ENCODE assay signal across 13 cellular contexts in the genomic region with DNA sequence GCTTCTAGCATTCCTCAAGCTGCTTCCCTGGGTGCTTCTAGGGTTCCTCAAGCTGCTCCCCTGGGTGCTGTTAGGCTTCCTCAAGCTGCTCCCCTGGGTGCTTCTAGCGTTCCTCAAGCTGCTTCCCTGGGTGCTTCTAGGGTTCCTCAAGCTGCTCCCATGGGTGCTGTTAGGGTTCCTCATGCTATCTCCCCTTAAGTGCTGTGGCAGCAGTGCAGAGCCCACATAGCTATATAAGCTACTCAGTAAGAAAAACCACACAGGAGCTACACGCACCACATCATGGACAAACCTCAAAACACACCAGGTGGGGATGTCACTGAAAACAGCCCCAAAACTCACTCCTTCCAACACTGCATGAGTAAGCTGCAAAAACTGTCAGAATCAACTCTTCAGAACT. TPM values are rescaled to one million over a fixed set of nuclear protein-coding genes. Genes with fewer than 3 reads are reported as not detected.
A peak's percentile ranks its signal among the peaks of the same experiment; 100 is the strongest.
DNase-seq lines count a peak whose midpoint lies in the region; ATAC-seq lines count a peak whose summit lies in the region.
"Had no signal": no experiment of that assay in that cellular context is flagged by ENCODE, and none has a peak within 500 bp of the region (broad histone marks: within the 10 kb centered on the region; RNA-seq: fewer than 3 reads in every experiment).

No MANE protein-coding gene starts in this region.

- no peak overlapping the region for H2BK15ac ChIP-seq in neuronal stem cell (ENCODE audit: low read length)

- POLR2A ChIA-PET in activated CD4-positive, alpha-beta T cell treated with anti-CD3 and anti-CD28 coated beads for 36 hours (lab: Charles Lee) = interaction anchor here (0.5 to 1.7 kb wide), 3 partner anchors 9 to 275 kb away, joined by 3 to 4 read pairs (median 3); no protein-coding TSS in a partner anchor
- POLR2A ChIA-PET in CD4-positive, alpha-beta memory T cell (lab: Charles Lee; ENCODE audit: partially characterized antibody) = interaction anchor here (1.1 to 2.4 kb wide), 5 partner anchors 8 to 139 kb away, joined by 3 to 9 read pairs (median 3); a partner anchor contains a TSS
- POLR2A ChIA-PET in activated CD4-positive, alpha-beta memory T cell treated with anti-CD3 and anti-CD28 coated beads for 36 hours (lab: Charles Lee) = interaction anchor here (1.2 to 1.6 kb wide), 2 partner anchors 29 to 34 kb away, joined by 4 read pairs; no protein-coding TSS in a partner anchor

- H3K9me3 Mint-ChIP-seq in activated CD4-positive, alpha-beta T cell treated with anti-CD3 and anti-CD28 coated beads for 36 hours (ENCODE audit: low read depth) = no peaks in the 10 kb centered on the region
- no peaks in the 10 kb centered on the region for H3K9me3 Mint-ChIP-seq in CD4-positive, alpha-beta memory T cell
- no peaks in the 10 kb centered on the region for H3K9me3 Mint-ChIP-seq in activated CD4-positive, alpha-beta memory T cell treated with anti-CD3 and anti-CD28 coated beads for 36 hours
- peaks cover 2% of the 10 kb centered on the region for H3K9me3 Mint-ChIP-seq in memory B cell

- no peak overlapping the region for H3K9ac ChIP-seq in neuronal stem cell (ENCODE audit: low read depth, low read length, poor library complexity)

- H3K4ac ChIP-seq in neuronal stem cell (ENCODE audit: low read length) = no peak overlapping the region

- no peak overlapping the region for H3K4me3 ChIP-seq in CD4-positive, alpha-beta memory T cell (ENCODE audit: low read length in 2 of 2)
- H3K4me3 ChIP-seq in neuronal stem cell (ENCODE audit: low read length in 2 of 2) = no peak overlapping the region
- H3K4me3 ChIP-seq: hepatocyte, MG63 had no signal

- no peaks in the 10 kb centered on the region for H3K9me3 ChIP-seq in CD4-positive, alpha-beta memory T cell (ENCODE audit: control insufficient read depth in 1 of 2, low read length in 2 of 2)
- H3K9me3 ChIP-seq in neuronal stem cell (replicated peaks in 1 of 2; ENCODE audit: control insufficient read depth in 2 of 2, insufficient read depth in 1 of 2, low read depth in 1 of 2, low read length in 2 of 2) = peaks cover 5 to 30% of the 10 kb centered on the region in 2 donors
- H3K9me3 ChIP-seq: MG63 had no signal

- no peak overlapping the region for H2BK5ac ChIP-seq in neuronal stem cell (ENCODE audit: low read length)

- H3K4me1 ChIP-seq in CD4-positive, alpha-beta memory T cell (ENCODE audit: insufficient read depth, low read length) = peaks cover 83% of the 10 kb centered on the region
- peaks cover 9 to 10% of the 10 kb centered on the region in 2 donors for H3K4me1 ChIP-seq in neuronal stem cell (ENCODE audit: control insufficient read depth in 2 of 2, insufficient read depth in 1 of 2, low read depth in 1 of 2, low read length in 2 of 2)

- H3K4me1 Mint-ChIP-seq in activated CD4-positive, alpha-beta T cell treated with anti-CD3 and anti-CD28 coated beads for 36 hours = peaks cover 75% of the 10 kb centered on the region
- peaks cover 56 to 82% (median 61%) of the 10 kb centered on the region in 4 donors for H3K4me1 Mint-ChIP-seq in CD4-positive, alpha-beta memory T cell
- peaks cover 76% of the 10 kb centered on the region for H3K4me1 Mint-ChIP-seq in activated CD4-positive, alpha-beta memory T cell treated with anti-CD3 and anti-CD28 coated beads for 36 hours (ENCODE audit: low read depth)
- peaks cover 17% of the 10 kb centered on the region for H3K4me1 Mint-ChIP-seq in memory B cell

- peak overlapping the region; percentile 0 for H3K27ac Mint-ChIP-seq in activated CD4-positive, alpha-beta T cell treated with anti-CD3 and anti-CD28 coated beads for 36 hours
- peak overlapping the region in 5 of 7 donors; percentile 15 to 61 (median 36) for H3K27ac Mint-ChIP-seq in CD4-positive, alpha-beta memory T cell
- H3K27ac Mint-ChIP-seq in activated CD4-positive, alpha-beta memory T cell treated with anti-CD3 and anti-CD28 coated beads for 36 hours = peak overlapping the region; percentile 29
- peak overlapping the region; percentile 45 for H3K27ac Mint-ChIP-seq in memory B cell

- no peak overlapping the region for H3K23ac ChIP-seq in neuronal stem cell (ENCODE audit: low read depth, low read length, poor library complexity)

- peaks cover 15% of the 10 kb centered on the region for H3K36me3 Mint-ChIP-seq in activated CD4-positive, alpha-beta T cell treated with anti-CD3 and anti-CD28 coated beads for 36 hours (ENCODE audit: low read depth)
- peaks cover 7 to 16% of the 10 kb centered on the region in 2 donors for H3K36me3 Mint-ChIP-seq in CD4-positive, alpha-beta memory T cell
- peaks cover 10% of the 10 kb centered on the region for H3K36me3 Mint-ChIP-seq in activated CD4-positive, alpha-beta memory T cell treated with anti-CD3 and anti-CD28 coated beads for 36 hours
- peaks cover 10% of the 10 kb centered on the region for H3K36me3 Mint-ChIP-seq in memory B cell

- no peak overlapping the region for H4K8ac ChIP-seq in neuronal stem cell (ENCODE audit: low read depth, low read length)

- H2AFZ ChIP-seq in neuronal stem cell (ENCODE audit: low read length) = no peak overlapping the region
- H2AFZ ChIP-seq: hepatocyte had no signal

- H3K27me3 ChIP-seq in CD4-positive, alpha-beta memory T cell (ENCODE audit: insufficient read depth, low read length) = no peaks in the 10 kb centered on the region
- no peaks in the 10 kb centered on the region for H3K27me3 ChIP-seq in neuronal stem cell (ENCODE audit: control insufficient read depth in 3 of 3, insufficient read depth in 3 of 3, low read depth in 1 of 3, low read length in 3 of 3)
- H3K27me3 ChIP-seq: hepatocyte, MG63 had no signal

- no peak overlapping the region for H2BK120ac ChIP-seq in neuronal stem cell (ENCODE audit: low read depth, low read length)

- no peaks in the 10 kb centered on the region for H3K27me3 Mint-ChIP-seq in activated CD4-positive, alpha-beta T cell treated with anti-CD3 and anti-CD28 coated beads for 36 hours
- H3K27me3 Mint-ChIP-seq in CD4-positive, alpha-beta memory T cell = no peaks in the 10 kb centered on the region
- no peaks in the 10 kb centered on the region for H3K27me3 Mint-ChIP-seq in activated CD4-positive, alpha-beta memory T cell treated with anti-CD3 and anti-CD28 coated beads for 36 hours
- H3K27me3 Mint-ChIP-seq in memory B cell = no peaks in the 10 kb centered on the region

- no CpG with 5 or more reads among the region's 2 CpGs for WGBS in neuronal stem cell (ENCODE audit: extremely low coverage in 2 of 2, insufficient read length in 2 of 2, insufficient replicate concordance in 1 of 2), 2 donors

- CTCF ChIA-PET in activated CD4-positive, alpha-beta T cell treated with anti-CD3 and anti-CD28 coated beads for 36 hours (lab: Charles Lee) = interaction anchor here (0.9 to 1.2 kb wide), 2 partner anchors 9 to 117 kb away, joined by 3 to 7 read pairs; no protein-coding TSS in a partner anchor
- CTCF ChIA-PET in CD4-positive, alpha-beta memory T cell (lab: Charles Lee; ENCODE audit: partially characterized antibody) = interaction anchor here (1.1 to 1.8 kb wide), 4 partner anchors 10 to 53 kb away, joined by 3 to 5 read pairs (median 3); no protein-coding TSS in a partner anchor
- CTCF ChIA-PET in activated CD4-positive, alpha-beta memory T cell treated with anti-CD3 and anti-CD28 coated beads for 36 hours (lab: Charles Lee) = interaction anchor here (0.6 to 1.4 kb wide), 3 partner anchors 12 to 110 kb away, joined by 3 to 6 read pairs (median 3); no protein-coding TSS in a partner anchor

- no peak overlapping the region for H2BK12ac ChIP-seq in neuronal stem cell (ENCODE audit: low read length)

- no peak overlapping the region for H2AK5ac ChIP-seq in neuronal stem cell (ENCODE audit: low read depth, low read length)

- ATAC-seq in activated CD4-positive, alpha-beta T cell treated with anti-CD3 and anti-CD28 coated beads for 36 hours = peak; percentile 59
- ATAC-seq in memory B cell (ENCODE audit: low read depth) (peak; percentile 62), GM19035 (IDR thresholded peaks at IDR 0.05; ENCODE audit: unreplicated experiment) (no peak)

- no peaks in the 10 kb centered on the region for H3K36me3 ChIP-seq in CD4-positive, alpha-beta memory T cell (ENCODE audit: insufficient read depth, low read length)
- peaks cover 0 to 33% of the 10 kb centered on the region in 2 donors for H3K36me3 ChIP-seq in neuronal stem cell (replicated peaks in 1 of 2; ENCODE audit: control insufficient read depth in 2 of 2, insufficient read depth in 2 of 2, low read length in 2 of 2)
- H3K36me3 ChIP-seq: MG63 had no signal

- DNase-seq in activated CD4-positive, alpha-beta T cell treated with anti-CD3 and anti-CD28 coated beads for 36 hours = no peak
- no peak for DNase-seq in activated CD4-positive, alpha-beta T cell treated with anti-CD3 and anti-CD28 coated beads, Interleukin-2, amount 50 U/mL, for 48 hours
- DNase-seq in CD4-positive, alpha-beta memory T cell = peak in 1 of 5 donors; percentile 49
- peak; percentile 39 for DNase-seq in activated CD4-positive, alpha-beta memory T cell treated with anti-CD3 and anti-CD28 coated beads for 36 hours
- DNase-seq in memory B cell (ENCODE audit: low spot score in 2 of 2) (peak in 1 of 2 donors; percentile 50), neuronal stem cell (ENCODE audit: low spot score) (no peak), NCI-H510A treated with DMSO at 0.1 percent for 48 hours (lab: John Stamatoyannopoulos, UW) (no peak)
- DNase-seq: MG63; NCI-H187; NCI-H345; stimulated activated naive CD4-positive, alpha-beta T cell treated with Interleukin-2 at 50 U/mL for 16 hours had no signal

- H4K91ac ChIP-seq in neuronal stem cell (ENCODE audit: low read depth, low read length, poor library complexity) = no peak overlapping the region

- no peak overlapping the region for H3K14ac ChIP-seq in neuronal stem cell (ENCODE audit: low read length)

- H3K18ac ChIP-seq in neuronal stem cell (ENCODE audit: low read length) = no peak overlapping the region

- peaks cover 9% of the 10 kb centered on the region for H3K79me1 ChIP-seq in neuronal stem cell (ENCODE audit: low read depth, low read length)

- H3K27ac ChIP-seq in CD4-positive, alpha-beta memory T cell (ENCODE audit: low read depth, low read length) = no peak overlapping the region
- no peak overlapping the region for H3K27ac ChIP-seq in neuronal stem cell (replicated peaks; ENCODE audit: low read length)
- H3K27ac ChIP-seq: hepatocyte had no signal

- no peak overlapping the region for H3K4me2 ChIP-seq in neuronal stem cell (ENCODE audit: insufficient read depth, low read length, poor library complexity, severe bottlenecking)
- H3K4me2 ChIP-seq: hepatocyte had no signal

- no peak overlapping the region for H3K4me3 Mint-ChIP-seq in activated CD4-positive, alpha-beta T cell treated with anti-CD3 and anti-CD28 coated beads for 36 hours
- peak overlapping the region in 5 of 8 donors; percentile 16 to 67 (median 36) for H3K4me3 Mint-ChIP-seq in CD4-positive, alpha-beta memory T cell
- H3K4me3 Mint-ChIP-seq in activated CD4-positive, alpha-beta memory T cell treated with anti-CD3 and anti-CD28 coated beads for 36 hours = no peak overlapping the region
- H3K4me3 Mint-ChIP-seq in memory B cell = no peak overlapping the region

- intact Hi-C loops in activated CD4-positive, alpha-beta T cell treated with anti-CD3 and anti-CD28 coated beads for 36 hours (cut with DNase I, micrococcal nuclease) = loop anchor here in 1 of 2 experiments (2.0 kb wide), 1 partner anchor 72 kb away; no protein-coding TSS in a partner anchor
- intact Hi-C loops in CD4-positive, alpha-beta memory T cell (cut with micrococcal nuclease) = no loop called here
- intact Hi-C loops in activated CD4-positive, alpha-beta memory T cell treated with anti-CD3 and anti-CD28 coated beads for 36 hours (cut with micrococcal nuclease) = no loop called here

RNA-seq across cellular contexts. Expression of a gene that starts 35.2 kb away (rescaled TPM):
- 100 to 1,000 TPM; 144 to 145 TPM for total RNA-seq in activated CD4-positive, alpha-beta T cell treated with anti-CD3 and anti-CD28 coated beads for 36 hours
- total RNA-seq in CD4-positive, alpha-beta memory T cell = 100 to 1,000 TPM; 229 to 246 TPM
- polyA plus RNA-seq in CD4-positive, alpha-beta memory T cell = 10 to 100 TPM in 1 of 2 donors, 1 to 10 TPM in 1; 3.9 to 49.7 TPM
- total RNA-seq in activated CD4-positive, alpha-beta memory T cell treated with anti-CD3 and anti-CD28 coated beads for 36 hours = 100 to 1,000 TPM; 126 to 133 TPM
- polyA plus RNA-seq in neuronal stem cell (2013, experiment 1 of 2) = 65.4 TPM
- 69.8 TPM for polyA plus RNA-seq in neuronal stem cell (2013, experiment 2 of 2)

RNA-seq across cellular contexts. Expression of a gene that starts 53.0 kb away (rescaled TPM):
- 10 to 100 TPM; 68.6 to 76.7 TPM for total RNA-seq in activated CD4-positive, alpha-beta T cell treated with anti-CD3 and anti-CD28 coated beads for 36 hours
- 100 to 1,000 TPM; 157 to 160 TPM for total RNA-seq in CD4-positive, alpha-beta memory T cell
- polyA plus RNA-seq in CD4-positive, alpha-beta memory T cell = 10 to 100 TPM; 46.4 to 48.5 TPM
- total RNA-seq in activated CD4-positive, alpha-beta memory T cell treated with anti-CD3 and anti-CD28 coated beads for 36 hours = 10 to 100 TPM; 67.9 to 70.4 TPM
- polyA plus RNA-seq in neuronal stem cell (2013, experiment 1 of 2) = 43.4 TPM
- polyA plus RNA-seq in neuronal stem cell (2013, experiment 2 of 2) = 47.1 TPM

Comparison
In these comparisons a context has a peak if more than half of its experiments do, and no peak if none do; other contexts are left out.
1. H3K4me3 Mint-ChIP-seq: peak in CD4-positive, alpha-beta memory T cell (5 of 8); none in activated CD4-positive, alpha-beta T cell treated with anti-CD3 and anti-CD28 coated beads for 36 hours (single experiment), activated CD4-positive, alpha-beta memory T cell treated with anti-CD3 and anti-CD28 coated beads for 36 hours (single experiment) and memory B cell (single experiment).
2. Peak in every context shown above with its lines, with median percentiles within 50 percentile points of each other: H3K27ac Mint-ChIP-seq.